9 cellular contexts compared by ENCODE assay signal in genomic region chr20:57772349-57772964, GRCh38.
DNase-seq lines count a peak whose midpoint lies in the region; ATAC-seq and TF ChIP-seq lines count a peak whose summit lies in the region.
"Had no signal": no experiment of that assay in that cellular context is flagged by ENCODE, and none has a peak within 500 bp of the region (broad histone marks: within the 10 kb centered on the region; RNA-seq: fewer than 3 reads in every experiment).

No MANE protein-coding gene starts in this region.

- no peaks in the 10 kb centered on the region for H3K9me3 Mint-ChIP-seq in activated naive CD4-positive, alpha-beta T cell treated with anti-CD3 and anti-CD28 coated beads, Interleukin-2, amount 10 ng/mL, durations not matched to agents 7 days and 5 days
- no peaks in the 10 kb centered on the region for H3K9me3 Mint-ChIP-seq in stimulated activated naive CD8-positive, alpha-beta T cell treated with anti-CD3 and anti-CD28 coated beads, Interleukin-15, Interleukin-2, amounts not matched to agents 100 ng/mL and 50 ng/mL, for 24 hours

- no peaks in the 10 kb centered on the region for H3K36me3 Mint-ChIP-seq in activated naive CD4-positive, alpha-beta T cell treated with anti-CD3 and anti-CD28 coated beads, Interleukin-2, amount 10 ng/mL, durations not matched to agents 7 days and 5 days
- H3K36me3 Mint-ChIP-seq in stimulated activated naive CD8-positive, alpha-beta T cell treated with anti-CD3 and anti-CD28 coated beads, Interleukin-15, Interleukin-2, amounts not matched to agents 100 ng/mL and 50 ng/mL, for 24 hours (ENCODE audit: low read depth) = no peaks in the 10 kb centered on the region

- H3K27me3 Mint-ChIP-seq in activated naive CD4-positive, alpha-beta T cell treated with anti-CD3 and anti-CD28 coated beads, Interleukin-2, amount 10 ng/mL, durations not matched to agents 7 days and 5 days = peaks cover 20% of the 10 kb centered on the region
- H3K27me3 Mint-ChIP-seq in stimulated activated naive CD8-positive, alpha-beta T cell treated with anti-CD3 and anti-CD28 coated beads, Interleukin-15, Interleukin-2, amounts not matched to agents 100 ng/mL and 50 ng/mL, for 24 hours = no peaks in the 10 kb centered on the region

- H3K4me3 Mint-ChIP-seq in activated naive CD4-positive, alpha-beta T cell treated with anti-CD3 and anti-CD28 coated beads, Interleukin-2, amount 10 ng/mL, durations not matched to agents 7 days and 5 days = no peak overlapping the region
- H3K4me3 Mint-ChIP-seq in stimulated activated naive CD8-positive, alpha-beta T cell treated with anti-CD3 and anti-CD28 coated beads, Interleukin-15, Interleukin-2, amounts not matched to agents 100 ng/mL and 50 ng/mL, for 24 hours = no peak overlapping the region

- no peak overlapping the region for H3K4me3 ChIP-seq in fibroblast of the aortic adventitia (ENCODE audit: low read depth, low read length)

- CTCF ChIA-PET in activated naive CD4-positive, alpha-beta T cell treated with anti-CD3 and anti-CD28 coated beads, Interleukin-2, amount 10 ng/mL, durations not matched to agents 7 days and 5 days (lab: Charles Lee) = interaction anchor here (0.6 kb wide), 1 partner anchor 255 kb away, joined by 5 read pairs; no protein-coding TSS in a partner anchor

- no peak for TF ChIP-seq CTCF in fibroblast of the aortic adventitia (IDR thresholded peaks at IDR 0.05; ENCODE audit: insufficient read depth, low read length)

- H3K27ac Mint-ChIP-seq in activated naive CD4-positive, alpha-beta T cell treated with anti-CD3 and anti-CD28 coated beads, Interleukin-2, amount 10 ng/mL, durations not matched to agents 7 days and 5 days = no peak overlapping the region
- peak overlapping the region; percentile 45 for H3K27ac Mint-ChIP-seq in stimulated activated naive CD8-positive, alpha-beta T cell treated with anti-CD3 and anti-CD28 coated beads, Interleukin-15, Interleukin-2, amounts not matched to agents 100 ng/mL and 50 ng/mL, for 24 hours

- peak; percentile 33 for DNase-seq in activated naive CD4-positive, alpha-beta T cell treated with anti-CD3 and anti-CD28 coated beads, Interleukin-2, amount 10 ng/mL, durations not matched to agents 7 days and 5 days
- DNase-seq in activated naive CD4-positive, alpha-beta T cell treated with Interleukin-2 at 50 U/mL for 16 hours = no peak
- peak; percentile 27 for DNase-seq in SW480 (ENCODE audit: low spot score)
- DNase-seq in fibroblast of the aortic adventitia (ENCODE audit: low read depth) = peak; percentile 35
- DNase-seq in NCI-H187 treated with DMSO at 0.1 percent for 48 hours (lab: John Stamatoyannopoulos, UW) = no peak
- DNase-seq: NCI-H1048 had no signal

- no peaks in the 10 kb centered on the region for H3K4me1 Mint-ChIP-seq in activated naive CD4-positive, alpha-beta T cell treated with anti-CD3 and anti-CD28 coated beads, Interleukin-2, amount 10 ng/mL, durations not matched to agents 7 days and 5 days
- H3K4me1 Mint-ChIP-seq in stimulated activated naive CD8-positive, alpha-beta T cell treated with anti-CD3 and anti-CD28 coated beads, Interleukin-15, Interleukin-2, amounts not matched to agents 100 ng/mL and 50 ng/mL, for 24 hours (ENCODE audit: low read depth) = no peaks in the 10 kb centered on the region

- ATAC-seq in GM21737 (IDR thresholded peaks at IDR 0.05; ENCODE audit: unreplicated experiment) (no peak), HG03139 (IDR thresholded peaks at IDR 0.05; ENCODE audit: unreplicated experiment) (no peak)

Comparison
In these comparisons a context has a peak if more than half of its experiments do, and no peak if none do; other contexts are left out.
1. DNase-seq: peak in activated naive CD4-positive, alpha-beta T cell treated with anti-CD3 and anti-CD28 coated beads, Interleukin-2, amount 10 ng/mL, durations not matched to agents 7 days and 5 days (single experiment), SW480 (single experiment) and fibroblast of the aortic adventitia (single experiment); none in activated naive CD4-positive, alpha-beta T cell treated with Interleukin-2 at 50 U/mL for 16 hours (single experiment) and NCI-H187 treated with DMSO at 0.1 percent for 48 hours (single experiment).